In genomic region chr5:87412417-87413115, GRCh38 we compare ENCODE assay signal across 8 cellular contexts. TPM values are rescaled to one million over a fixed set of nuclear protein-coding genes. Genes with fewer than 3 reads are reported as not detected.
DNase-seq lines count a peak whose midpoint lies in the region; ATAC-seq and TF ChIP-seq lines count a peak whose summit lies in the region.

Gene CCNH (minus strand): TSS chr5:87412930. CDS start chr5:87412794, 136 bp downstream.

- no peaks in the 10 kb centered on the region for H3K9me3 ChIP-seq in smooth muscle cell (replicated peaks; ENCODE audit: low read depth)

- H4K20me1 ChIP-seq in smooth muscle cell (ENCODE audit: low read depth): peaks cover 13% of the 10 kb centered on the region

- H3K4me3 Mint-ChIP-seq in activated B cell treated with CpG ODN at 0.5 μM for 24 hours: peak within 1 kb of the TSS; percentile 91

- peak within 1 kb of the TSS; percentile 93 for H2AFZ ChIP-seq in smooth muscle cell (ENCODE audit: low read depth)

- peak within 1 kb of the TSS; percentile 75 for H3K4me3 ChIP-seq in smooth muscle cell

- H3K79me2 ChIP-seq in smooth muscle cell (ENCODE audit: low read depth): peaks cover 28% of the 10 kb centered on the region

- no peaks in the 10 kb centered on the region for H3F3A ChIP-seq in smooth muscle cell (ENCODE audit: low read depth)

- in situ Hi-C loops in GM18951 (cut with MboI; ENCODE audit: low sequenced_read_pairs, unreplicated experiment): no loop called here

- H3K4me2 ChIP-seq in smooth muscle cell: peak within 1 kb of the TSS; percentile 88

- peaks cover 36% of the 10 kb centered on the region for H3K4me1 Mint-ChIP-seq in activated B cell treated with CpG ODN at 0.5 μM for 24 hours

- peaks cover 16% of the 10 kb centered on the region for H3K4me1 ChIP-seq in smooth muscle cell (ENCODE audit: low read depth)

- 1% methylated on average over 58 of the region's 58 CpGs for WGBS in smooth muscle cell (ENCODE audit: low lambda C conversion rate)

- no peaks in the 10 kb centered on the region for H3K27me3 Mint-ChIP-seq in activated B cell treated with CpG ODN at 0.5 μM for 24 hours

- H3K9me3 Mint-ChIP-seq in activated B cell treated with CpG ODN at 0.5 μM for 24 hours: no peaks in the 10 kb centered on the region

- H3K27me3 ChIP-seq in smooth muscle cell (ENCODE audit: low read depth): no peaks in the 10 kb centered on the region

- TF ChIP-seq CTCF in activated B cell treated with CpG ODN at 0.5 μM for 24 hours (IDR thresholded peaks at IDR 0.05) (no peak), smooth muscle cell (IDR thresholded peaks at IDR 0.05; ENCODE audit: borderline replicate concordance, insufficient read depth, poor library complexity, severe bottlenecking) (no peak)

- peak; percentile 93 for TF ChIP-seq POLR2A in GM18951 (IDR thresholded peaks at IDR 0.05; ENCODE audit: extremely low read depth, insufficient read depth, insufficient read length)

- CTCF ChIA-PET in activated B cell treated with CpG ODN at 0.5 μM for 24 hours (lab: Charles Lee): interaction anchor here (1.3 to 1.5 kb wide), 2 partner anchors 13 to 14 kb away, joined by 5 read pairs; no protein-coding TSS in a partner anchor

- H3K36me3 ChIP-seq in smooth muscle cell (ENCODE audit: low read depth): peaks cover 7% of the 10 kb centered on the region

- DNase-seq in AG08395 (ENCODE audit: low spot score) (peak; percentile 98), NCI-H345 (lab: John Stamatoyannopoulos, UW) (peak; percentile 97), activated B cell treated with CpG ODN at 0.5 μM for 24 hours (peak; percentile 90), caudate nucleus (lab: John Stamatoyannopoulos, UW) (peak; percentile 53 to 99 (median 97)), iPS-NIHi7 (ENCODE audit: extremely low spot score) (peak; percentile 97), smooth muscle cell (lab: John Stamatoyannopoulos, UW; ENCODE audit: unreplicated experiment) (peak; percentile 78)

- peak within 1 kb of the TSS; percentile 95 for H3K9ac ChIP-seq in smooth muscle cell (ENCODE audit: low read depth)

- H3K27ac Mint-ChIP-seq in activated B cell treated with CpG ODN at 0.5 μM for 24 hours: peak within 1 kb of the TSS; percentile 93

- peak; percentile 99 for ATAC-seq in HG03196 (IDR thresholded peaks at IDR 0.05; ENCODE audit: unreplicated experiment)
- peak; percentile 99 for ATAC-seq in activated B cell treated with CpG ODN at 0.5 μM for 24 hours (ENCODE audit: low read depth)

- peaks cover 29% of the 10 kb centered on the region for H3K36me3 Mint-ChIP-seq in activated B cell treated with CpG ODN at 0.5 μM for 24 hours (ENCODE audit: low read depth)

- H3K27ac ChIP-seq in caudate nucleus (ENCODE audit: low read depth, low read length): peak within 1 kb of the TSS; percentile 98
- H3K27ac ChIP-seq in smooth muscle cell (ENCODE audit: low read depth): peak within 1 kb of the TSS; percentile 89

- intact Hi-C loops in activated B cell treated with CpG ODN at 0.5 μM for 24 hours (cut with micrococcal nuclease): loop anchor here (1.0 to 10.0 kb wide), 8 partner anchors 12 to 1278 kb away; partner anchors contain the start of genes COX7C, RASA1 and TMEM161B

- POLR2A ChIA-PET in activated B cell treated with CpG ODN at 0.5 μM for 24 hours (lab: Charles Lee): interaction anchor here (0.7 to 1.5 kb wide), 3 partner anchors 15 to 148 kb away, joined by 3 to 5 read pairs (median 5); partner anchors contain the start of gene RASA1

RNA-seq across cellular contexts. Expression of gene CCNH, which starts in this region (rescaled TPM):
- 69.3 and 74.8 TPM in 2 replicates for total RNA-seq in activated B cell treated with CpG ODN at 0.5 μM for 24 hours
- total RNA-seq in smooth muscle cell: 96.7 and 97.0 TPM in 2 replicates
- 33.2 and 36.8 TPM in 2 replicates for polyA plus RNA-seq in smooth muscle cell

Comparison
In these comparisons a context has a peak if more than half of its experiments do, and no peak if none do; other contexts are left out.
1. Peak in every context shown above with its lines: DNase-seq, ATAC-seq, H3K4me3 ChIP-seq and H3K27ac ChIP-seq.